9 cellular contexts compared by ENCODE assay signal in the genomic region with DNA sequence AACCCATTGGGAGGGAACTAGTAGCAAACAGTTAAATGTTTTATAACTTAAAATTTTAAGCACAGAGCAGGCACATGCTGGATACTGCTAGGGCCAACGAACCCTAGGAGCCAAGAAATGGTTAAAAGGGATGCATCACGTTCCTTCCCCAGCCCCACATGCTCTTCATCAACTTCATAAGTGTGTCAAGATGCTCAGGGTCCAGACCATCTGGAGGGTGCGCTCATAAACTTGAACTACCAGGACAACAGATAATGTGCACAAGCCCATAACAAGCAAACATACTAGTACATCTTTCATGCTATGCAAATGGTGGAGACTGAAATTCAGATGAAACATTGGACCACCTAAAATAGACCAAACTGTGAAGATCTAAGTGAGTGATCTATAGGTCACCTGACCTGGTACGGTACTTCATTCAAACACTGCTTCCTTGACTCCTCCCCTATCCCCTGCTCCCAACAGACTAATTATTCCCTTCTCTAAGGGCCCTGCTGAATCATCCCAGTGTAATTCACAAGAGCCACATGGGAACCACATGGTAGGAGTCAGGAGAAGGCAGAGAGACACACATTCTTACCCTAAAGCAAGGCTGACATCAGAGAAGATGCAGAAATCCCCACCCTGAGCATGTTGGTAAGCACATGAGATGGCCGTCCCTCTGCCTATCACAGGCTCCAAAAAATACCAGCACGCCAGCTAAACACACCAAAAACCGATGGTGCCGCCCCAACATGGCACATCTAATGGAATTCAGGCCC.
DNase-seq lines count a peak whose midpoint lies in the region; ATAC-seq and TF ChIP-seq lines count a peak whose summit lies in the region.
"Had no signal": no experiment of that assay in that cellular context is flagged by ENCODE, and none has a peak within 500 bp of the region (broad histone marks: within the 10 kb centered on the region; RNA-seq: fewer than 3 reads in every experiment).

No MANE protein-coding gene starts in this region.

- CTCF ChIA-PET in SK-N-SH (lab: Yijun Ruan, JAX): no interaction called here

- H3K36me3 Mint-ChIP-seq in T-helper 1 cell treated with Interleukin-12 subunit alpha and Interleukin-12 subunit beta and Interleukin-4 antibody, amounts not matched to agents 30 μg/mL and 1 μg/mL, for 36 hours (ENCODE audit: low read depth): peaks cover 76% of the 10 kb centered on the region

- H3K9me3 ChIP-seq in SK-N-SH (no peaks in the 10 kb centered on the region), smooth muscle cell (replicated peaks; ENCODE audit: low read depth) (no peaks in the 10 kb centered on the region)

- H2AFZ ChIP-seq in SK-N-SH (ENCODE audit: low read depth) (no peak overlapping the region), smooth muscle cell (ENCODE audit: low read depth) (no peak overlapping the region)

- ATAC-seq in HG02571 (IDR thresholded peaks at IDR 0.05; ENCODE audit: unreplicated experiment): no peak

- H3K27ac ChIP-seq in SK-N-SH (ENCODE audit: low read depth in 2 of 2, low read length in 1 of 2) (peak overlapping the region; percentile 45 to 100), smooth muscle cell (ENCODE audit: low read depth) (peak overlapping the region; percentile 97)
- H3K27ac ChIP-seq: 22Rv1 had no signal

- H3K4me1 Mint-ChIP-seq in T-helper 1 cell treated with Interleukin-12 subunit alpha and Interleukin-12 subunit beta and Interleukin-4 antibody, amounts not matched to agents 30 μg/mL and 1 μg/mL, for 36 hours (ENCODE audit: low read depth): peaks cover 85% of the 10 kb centered on the region

- H3F3A ChIP-seq in SK-N-SH (replicated peaks; ENCODE audit: insufficient read depth) (peaks cover 50% of the 10 kb centered on the region), smooth muscle cell (ENCODE audit: low read depth) (peaks cover 56% of the 10 kb centered on the region)

- peaks cover 54 to 68% of the 10 kb centered on the region in 2 experiments for H3K4me1 ChIP-seq in SK-N-SH (ENCODE audit: control insufficient read depth in 1 of 2, insufficient read depth in 2 of 2, low read depth in 1 of 2, low read length in 1 of 2)
- peaks cover 48% of the 10 kb centered on the region for H3K4me1 ChIP-seq in smooth muscle cell (ENCODE audit: low read depth)

- H4K20me1 ChIP-seq in SK-N-SH (ENCODE audit: insufficient read depth) (no peaks in the 10 kb centered on the region; the same call in none of the 2 replicates), smooth muscle cell (ENCODE audit: low read depth) (peaks cover 15% of the 10 kb centered on the region)

- H3K4me2 ChIP-seq in SK-N-SH (peak overlapping the region; percentile 59), smooth muscle cell (peak overlapping the region; percentile 78)

- H3K9me2 ChIP-seq in SK-N-SH: no peaks in the 10 kb centered on the region

- H3K27me3 Mint-ChIP-seq in T-helper 1 cell treated with Interleukin-12 subunit alpha and Interleukin-12 subunit beta and Interleukin-4 antibody, amounts not matched to agents 30 μg/mL and 1 μg/mL, for 36 hours (ENCODE audit: low read depth): no peaks in the 10 kb centered on the region

- H3K36me3 ChIP-seq in SK-N-SH (replicated peaks in 1 of 2; ENCODE audit: control insufficient read depth in 1 of 2, insufficient read depth in 2 of 2, low read length in 1 of 2): peaks cover 0 to 2% of the 10 kb centered on the region in 2 experiments
- no peaks in the 10 kb centered on the region for H3K36me3 ChIP-seq in smooth muscle cell (ENCODE audit: low read depth)

- H3K9ac ChIP-seq in SK-N-SH (peak overlapping the region; percentile 65; the same call in 1 of the 2 replicates), smooth muscle cell (ENCODE audit: low read depth) (peak overlapping the region; percentile 74)

- TF ChIP-seq EP300 in SK-N-SH (IDR thresholded peaks at IDR 0.05; ENCODE audit: borderline replicate concordance in 1 of 2, low read depth in 1 of 2, low read length in 1 of 2): peak in 1 of 2 experiments; percentile 26; a peak in 1 of 4 replicates

- H3K27ac Mint-ChIP-seq in T-helper 1 cell treated with Interleukin-12 subunit alpha and Interleukin-12 subunit beta and Interleukin-4 antibody, amounts not matched to agents 30 μg/mL and 1 μg/mL, for 36 hours: peak overlapping the region; percentile 96

- H3K4me3 ChIP-seq in SK-N-SH (ENCODE audit: low read depth in 2 of 2, low read length in 1 of 2): no peak overlapping the region
- H3K4me3 ChIP-seq in epithelial cell of proximal tubule (ENCODE audit: low read depth, low read length): no peak overlapping the region
- H3K4me3 ChIP-seq in smooth muscle cell: no peak overlapping the region

- TF ChIP-seq RAD21 in SK-N-SH (IDR thresholded peaks at IDR 0.05; ENCODE audit: low read length): no peak

- H3K27me3 ChIP-seq in SK-N-SH (ENCODE audit: insufficient read depth): no peaks in the 10 kb centered on the region
- H3K27me3 ChIP-seq in smooth muscle cell (ENCODE audit: low read depth): no peaks in the 10 kb centered on the region

- TF ChIP-seq CTCF in SK-N-SH (IDR thresholded peaks at IDR 0.05): no peak
- no peak for TF ChIP-seq CTCF in epithelial cell of proximal tubule (conservative IDR thresholded peaks at IDR 0.05; ENCODE audit: low read depth, low read length)
- TF ChIP-seq CTCF in smooth muscle cell (IDR thresholded peaks at IDR 0.05; ENCODE audit: borderline replicate concordance, insufficient read depth, poor library complexity, severe bottlenecking): no peak

- WGBS in SK-N-SH (ENCODE audit: low lambda C conversion rate): 61% methylated on average over 8 of the region's 8 CpGs
- 39% methylated on average over 8 of the region's 8 CpGs for WGBS in smooth muscle cell (ENCODE audit: low lambda C conversion rate)

- peak overlapping the region; percentile 89 for H3K4me3 Mint-ChIP-seq in T-helper 1 cell treated with Interleukin-12 subunit alpha and Interleukin-12 subunit beta and Interleukin-4 antibody, amounts not matched to agents 30 μg/mL and 1 μg/mL, for 36 hours

- DNase-seq in T-helper 1 cell (no peak), SK-N-SH (no peak), epithelial cell of proximal tubule (ENCODE audit: low read depth) (peak; percentile 81), smooth muscle cell (lab: John Stamatoyannopoulos, UW; ENCODE audit: unreplicated experiment) (no peak), NCI-H510A treated with DMSO at 0.1 percent for 48 hours (lab: John Stamatoyannopoulos, UW) (no peak), DMS153 (lab: John Stamatoyannopoulos, UW) (no peak)

- H3K9me3 Mint-ChIP-seq in T-helper 1 cell treated with Interleukin-12 subunit alpha and Interleukin-12 subunit beta and Interleukin-4 antibody, amounts not matched to agents 30 μg/mL and 1 μg/mL, for 36 hours: no peaks in the 10 kb centered on the region

- peaks cover 96% of the 10 kb centered on the region for H3K79me2 ChIP-seq in SK-N-SH (ENCODE audit: insufficient read depth)
- H3K79me2 ChIP-seq in smooth muscle cell (ENCODE audit: low read depth): peaks cover 41% of the 10 kb centered on the region

- POLR2A ChIA-PET in SK-N-SH (lab: Yijun Ruan, JAX): no interaction called here

TF ChIP-seq in SK-N-SH, 30 proteins besides CTCF, POLR2A, EP300 and RAD21 (continues in another document):
- TF ChIP-seq FOXM1 (IDR thresholded peaks at IDR 0.05; ENCODE audit: low read depth) (no peak), RFX5 (IDR thresholded peaks at IDR 0.05; ENCODE audit: low read length) (no peak), SIN3A (IDR thresholded peaks at IDR 0.05; ENCODE audit: borderline replicate concordance, low read depth, low read length) (no peak), MEF2A (IDR thresholded peaks at IDR 0.05; ENCODE audit: borderline replicate concordance, low read depth) (no peak), FOXJ3 (CRISPR knock-in tag; IDR thresholded peaks at IDR 0.05) (no peak), FOSL2 (IDR thresholded peaks at IDR 0.05; ENCODE audit: borderline replicate concordance, low read depth) (peak; percentile 76; the same call in 1 of the 2 replicates), GABPA (IDR thresholded peaks at IDR 0.05; ENCODE audit: low read depth) (no peak), TEAD4 (IDR thresholded peaks at IDR 0.05; ENCODE audit: borderline replicate concordance, insufficient read depth) (no peak), TCF12 (IDR thresholded peaks at IDR 0.05) (peak; percentile 91), JUND (IDR thresholded peaks at IDR 0.05) (peak; percentile 65), RXRA (IDR thresholded peaks at IDR 0.05; ENCODE audit: borderline replicate concordance, low read depth) (no peak)
- TF ChIP-seq, protein P1, sequence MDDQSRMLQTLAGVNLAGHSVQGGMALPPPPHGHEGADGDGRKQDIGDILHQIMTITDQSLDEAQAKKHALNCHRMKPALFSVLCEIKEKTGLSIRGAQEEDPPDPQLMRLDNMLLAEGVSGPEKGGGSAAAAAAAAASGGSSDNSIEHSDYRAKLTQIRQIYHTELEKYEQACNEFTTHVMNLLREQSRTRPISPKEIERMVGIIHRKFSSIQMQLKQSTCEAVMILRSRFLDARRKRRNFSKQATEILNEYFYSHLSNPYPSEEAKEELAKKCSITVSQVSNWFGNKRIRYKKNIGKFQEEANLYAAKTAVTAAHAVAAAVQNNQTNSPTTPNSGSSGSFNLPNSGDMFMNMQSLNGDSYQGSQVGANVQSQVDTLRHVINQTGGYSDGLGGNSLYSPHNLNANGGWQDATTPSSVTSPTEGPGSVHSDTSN (IDR thresholded peaks at IDR 0.05): 0 out of 2 replicates have a peak, but pooled peaks have one; percentile 2
- TF ChIP-seq, protein P2, sequence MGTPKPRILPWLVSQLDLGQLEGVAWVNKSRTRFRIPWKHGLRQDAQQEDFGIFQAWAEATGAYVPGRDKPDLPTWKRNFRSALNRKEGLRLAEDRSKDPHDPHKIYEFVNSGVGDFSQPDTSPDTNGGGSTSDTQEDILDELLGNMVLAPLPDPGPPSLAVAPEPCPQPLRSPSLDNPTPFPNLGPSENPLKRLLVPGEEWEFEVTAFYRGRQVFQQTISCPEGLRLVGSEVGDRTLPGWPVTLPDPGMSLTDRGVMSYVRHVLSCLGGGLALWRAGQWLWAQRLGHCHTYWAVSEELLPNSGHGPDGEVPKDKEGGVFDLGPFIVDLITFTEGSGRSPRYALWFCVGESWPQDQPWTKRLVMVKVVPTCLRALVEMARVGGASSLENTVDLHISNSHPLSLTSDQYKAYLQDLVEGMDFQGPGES (IDR thresholded peaks at IDR 0.05; ENCODE audit: low read depth, low read length): no peak
- TF ChIP-seq, protein P3, sequence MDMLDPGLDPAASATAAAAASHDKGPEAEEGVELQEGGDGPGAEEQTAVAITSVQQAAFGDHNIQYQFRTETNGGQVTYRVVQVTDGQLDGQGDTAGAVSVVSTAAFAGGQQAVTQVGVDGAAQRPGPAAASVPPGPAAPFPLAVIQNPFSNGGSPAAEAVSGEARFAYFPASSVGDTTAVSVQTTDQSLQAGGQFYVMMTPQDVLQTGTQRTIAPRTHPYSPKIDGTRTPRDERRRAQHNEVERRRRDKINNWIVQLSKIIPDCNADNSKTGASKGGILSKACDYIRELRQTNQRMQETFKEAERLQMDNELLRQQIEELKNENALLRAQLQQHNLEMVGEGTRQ (IDR thresholded peaks at IDR 0.05; ENCODE audit: borderline replicate concordance, low read depth, low read length): no peak
